Comparison of ENCODE assay signal across 2 cellular contexts in genomic region chr9:74037274-74037673, GRCh38.
TF ChIP-seq lines count a peak whose summit lies in the region.

No MANE protein-coding gene starts in this region.

TF ChIP-seq in SK-N-SH, 30 proteins besides CTCF, POLR2A, EP300 and RAD21 (continued from another document):
- TF ChIP-seq FOXM1 (IDR thresholded peaks at IDR 0.05; ENCODE audit: low read depth) (no peak), USF2 (IDR thresholded peaks at IDR 0.05; ENCODE audit: borderline replicate concordance, low read depth, low read length) (no peak), NFIC (IDR thresholded peaks at IDR 0.05; ENCODE audit: borderline replicate concordance) (no peak), MEF2A (IDR thresholded peaks at IDR 0.05; ENCODE audit: borderline replicate concordance, low read depth) (no peak), YY1 (IDR thresholded peaks at IDR 0.05; ENCODE audit: low read depth) (no peak), TCF12 (IDR thresholded peaks at IDR 0.05) (no peak), MXI1 (IDR thresholded peaks at IDR 0.05; ENCODE audit: low read depth, low read length) (no peak), GABPA (IDR thresholded peaks at IDR 0.05; ENCODE audit: low read depth) (no peak), JUND (IDR thresholded peaks at IDR 0.05) (no peak), NRF1 (IDR thresholded peaks at IDR 0.05; ENCODE audit: low read depth, low read length) (no peak), CHD2 (IDR thresholded peaks at IDR 0.05; ENCODE audit: low read length, partially characterized antibody) (no peak), FOSL2 (IDR thresholded peaks at IDR 0.05; ENCODE audit: borderline replicate concordance, low read depth) (no peak), GATA2 (CRISPR knock-in tag; IDR thresholded peaks at IDR 0.05) (no peak)
TF ChIP-seq in SK-N-SH: peak in this region for 0.

TF ChIP-seq in SK-N-SH treated with all-trans-retinoic acid at 6 μM for 48 hours, 23 proteins besides CTCF, POLR2A, EP300 and RAD21 (continued from another document):
- TF ChIP-seq CSRNP3 (CRISPR knock-in tag; IDR thresholded peaks at IDR 0.05) (no peak), ZFP30 (CRISPR knock-in tag; IDR thresholded peaks at IDR 0.05) (no peak), TSHZ2 (CRISPR knock-in tag; IDR thresholded peaks at IDR 0.05) (no peak), ESRRG (CRISPR knock-in tag; IDR thresholded peaks at IDR 0.05) (no peak), ARNTL (CRISPR knock-in tag; IDR thresholded peaks at IDR 0.05; ENCODE audit: borderline replicate concordance, low read depth) (no peak), CREB5 (CRISPR knock-in tag; IDR thresholded peaks at IDR 0.05; ENCODE audit: low read depth) (no peak)
TF ChIP-seq in SK-N-SH treated with all-trans-retinoic acid at 6 μM for 48 hours: peak in this region for 0.
